In the genomic region with DNA sequence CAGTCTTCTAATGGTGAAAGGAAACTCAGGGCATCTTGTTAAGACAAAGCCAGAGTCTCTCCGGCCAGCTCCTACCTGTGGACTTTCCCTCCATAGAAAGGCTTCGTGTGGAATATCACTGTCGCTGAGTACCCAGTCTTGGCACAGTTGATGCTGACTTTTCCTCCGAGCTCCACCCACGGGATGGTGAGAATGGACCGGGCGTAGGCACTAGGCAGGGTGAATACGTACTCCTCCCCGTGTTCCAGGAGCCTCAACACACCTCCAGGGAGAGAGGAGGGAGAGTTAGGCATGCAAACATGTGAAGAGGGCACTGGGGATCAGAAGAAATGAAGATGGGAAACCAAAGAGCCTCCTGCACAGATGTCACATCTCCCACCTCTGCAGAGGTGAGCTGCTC, we compare ENCODE assay signal across 16 cellular contexts.
DNase-seq lines count a peak whose midpoint lies in the region; ATAC-seq and TF ChIP-seq lines count a peak whose summit lies in the region.
"Had no signal": no experiment of that assay in that cellular context is flagged by ENCODE, and none has a peak within 500 bp of the region (broad histone marks: within the 10 kb centered on the region; RNA-seq: fewer than 3 reads in every experiment).

No MANE protein-coding gene starts in this region.

- no TSS peak for BruUV-seq in MCF 10A (replicated peaks; lab: Mats Ljungman, UMichigan)

- H3K27ac ChIP-seq in breast epithelium = no peak overlapping the region
- H3K27ac ChIP-seq: 22Rv1; A549; BLaER1 treated with 17β-estradiol and CSF1 and Interleukin-3, amounts not matched to agents 10 nM and 100 nM; GM23248 had no signal

- H3K27me3 ChIP-seq in breast epithelium = no peaks in the 10 kb centered on the region
- H3K27me3 ChIP-seq: BLaER1 treated with 17β-estradiol and CSF1 and Interleukin-3, amounts not matched to agents 10 nM and 100 nM had no signal

- peak overlapping the region; percentile 70 for H3K27ac Mint-ChIP-seq in MCF 10A (ENCODE audit: low read depth, unreplicated experiment)
- H3K27ac Mint-ChIP-seq in dendritic cell treated with granulocyte-macrophage colony-stimulating factor and Interleukin-4, amounts not matched to agents 40 ng/mL and 50 ng/mL, for 4 days = peak overlapping the region; percentile 90
- H3K27ac Mint-ChIP-seq in nephron progenitor cell = peak overlapping the region; percentile 14
- H3K27ac Mint-ChIP-seq in activated CD4-positive, alpha-beta T cell treated with anti-CD3 and anti-CD28 coated beads, Interleukin-2, amount 10 ng/mL, durations not matched to agents 7 days and 5 days = no peak overlapping the region
- H3K27ac Mint-ChIP-seq: CD8-positive, alpha-beta T cell had no signal

- H3K4me3 Mint-ChIP-seq in MCF 10A (ENCODE audit: unreplicated experiment) (no peak overlapping the region), nephron progenitor cell (no peak overlapping the region)
- peak overlapping the region; percentile 51 for H3K4me3 Mint-ChIP-seq in dendritic cell treated with granulocyte-macrophage colony-stimulating factor and Interleukin-4, amounts not matched to agents 40 ng/mL and 50 ng/mL, for 4 days
- no peak overlapping the region for H3K4me3 Mint-ChIP-seq in activated CD4-positive, alpha-beta T cell treated with anti-CD3 and anti-CD28 coated beads, Interleukin-2, amount 10 ng/mL, durations not matched to agents 7 days and 5 days
- H3K4me3 Mint-ChIP-seq: CD8-positive, alpha-beta T cell had no signal

- peaks cover 17% of the 10 kb centered on the region for H3K4me1 Mint-ChIP-seq in MCF 10A (ENCODE audit: insufficient read depth, unreplicated experiment)
- H3K4me1 Mint-ChIP-seq in dendritic cell treated with granulocyte-macrophage colony-stimulating factor and Interleukin-4, amounts not matched to agents 40 ng/mL and 50 ng/mL, for 4 days (ENCODE audit: low read depth) = peaks cover 73% of the 10 kb centered on the region
- H3K4me1 Mint-ChIP-seq in nephron progenitor cell = peaks cover 8% of the 10 kb centered on the region
- no peaks in the 10 kb centered on the region for H3K4me1 Mint-ChIP-seq in activated CD4-positive, alpha-beta T cell treated with anti-CD3 and anti-CD28 coated beads, Interleukin-2, amount 10 ng/mL, durations not matched to agents 7 days and 5 days

- H3K27me3 Mint-ChIP-seq in MCF 10A (ENCODE audit: insufficient read depth, unreplicated experiment) (no peaks in the 10 kb centered on the region), nephron progenitor cell (ENCODE audit: low read depth, poor library complexity) (peaks cover 5% of the 10 kb centered on the region)
- H3K27me3 Mint-ChIP-seq in dendritic cell treated with granulocyte-macrophage colony-stimulating factor and Interleukin-4, amounts not matched to agents 40 ng/mL and 50 ng/mL, for 4 days = peaks cover 3% of the 10 kb centered on the region
- H3K27me3 Mint-ChIP-seq in activated CD4-positive, alpha-beta T cell treated with anti-CD3 and anti-CD28 coated beads, Interleukin-2, amount 10 ng/mL, durations not matched to agents 7 days and 5 days = no peaks in the 10 kb centered on the region

- peaks cover 60% of the 10 kb centered on the region for H3K36me3 Mint-ChIP-seq in MCF 10A (ENCODE audit: insufficient read depth, unreplicated experiment)
- H3K36me3 Mint-ChIP-seq in dendritic cell treated with granulocyte-macrophage colony-stimulating factor and Interleukin-4, amounts not matched to agents 40 ng/mL and 50 ng/mL, for 4 days (ENCODE audit: low read depth) = peaks cover 4% of the 10 kb centered on the region
- peaks cover 11% of the 10 kb centered on the region for H3K36me3 Mint-ChIP-seq in nephron progenitor cell (ENCODE audit: low read depth)
- no peaks in the 10 kb centered on the region for H3K36me3 Mint-ChIP-seq in activated CD4-positive, alpha-beta T cell treated with anti-CD3 and anti-CD28 coated beads, Interleukin-2, amount 10 ng/mL, durations not matched to agents 7 days and 5 days (ENCODE audit: low read depth)
- H3K36me3 Mint-ChIP-seq: CD8-positive, alpha-beta T cell had no signal

- CTCF ChIA-PET in MCF 10A (lab: Yijun Ruan, JAX) = no interaction called here
- CTCF ChIA-PET in activated CD4-positive, alpha-beta T cell treated with anti-CD3 and anti-CD28 coated beads, Interleukin-2, amount 10 ng/mL, durations not matched to agents 7 days and 5 days (lab: Charles Lee) = no interaction called here

- POLR2A ChIA-PET in MCF 10A (lab: Yijun Ruan, JAX) = no interaction called here
- POLR2A ChIA-PET in activated CD4-positive, alpha-beta T cell treated with anti-CD3 and anti-CD28 coated beads, Interleukin-2, amount 10 ng/mL, durations not matched to agents 7 days and 5 days (lab: Charles Lee) = no interaction called here

- no peak overlapping the region for H3K4me3 ChIP-seq in breast epithelium
- H3K4me3 ChIP-seq: A549; BLaER1 treated with 17β-estradiol and CSF1 and Interleukin-3, amounts not matched to agents 10 nM and 100 nM; GM23248; HAP-1 had no signal

- DNase-seq in MCF 10A (ENCODE audit: unreplicated experiment) (no peak), breast epithelium (ENCODE audit: low spot score in 2 of 2) (no peak), nephron progenitor cell (no peak), Right ventricle myocardium superior (no peak)
- no peak for DNase-seq in stimulated activated CD4-positive, alpha-beta T cell treated with anti-CD3 and anti-CD28 coated beads, Interleukin-2, amount 100 ng/mL, for 24 hours
- no peak for DNase-seq in activated CD4-positive, alpha-beta T cell treated with anti-CD3 and anti-CD28 coated beads, Interleukin-2, amount 10 ng/mL, durations not matched to agents 7 days and 5 days
- DNase-seq: Calu3; CD8-positive, alpha-beta T cell; DMS79 treated with DMSO at 0.1 percent for 48 hours; GF-D8; GM23248 had no signal

- no peaks in the 10 kb centered on the region for H3K4me1 ChIP-seq in breast epithelium
- H3K4me1 ChIP-seq: A549, HAP-1 had no signal

- intact Hi-C loops in MCF 10A (cut with micrococcal nuclease) (no loop called here), breast epithelium (cut with DNase I; ENCODE audit: low total_unique reads) (no loop called here), Right ventricle myocardium superior (cut with DNase I) (no loop called here)
- intact Hi-C loops in dendritic cell treated with granulocyte-macrophage colony-stimulating factor and Interleukin-4, amounts not matched to agents 40 ng/mL and 50 ng/mL, for 4 days (cut with micrococcal nuclease) = no loop called here

- TF ChIP-seq CTCF in MCF 10A (IDR thresholded peaks at IDR 0.05; ENCODE audit: unreplicated experiment) (no peak), breast epithelium (IDR thresholded peaks at IDR 0.05) (no peak), nephron progenitor cell (IDR thresholded peaks at IDR 0.05) (no peak)

- H3K36me3 ChIP-seq in breast epithelium = no peaks in the 10 kb centered on the region
- H3K36me3 ChIP-seq: BLaER1 treated with 17β-estradiol and CSF1 and Interleukin-3, amounts not matched to agents 10 nM and 100 nM; HAP-1 had no signal

- H3K9me3 ChIP-seq in breast epithelium = no peaks in the 10 kb centered on the region
- H3K9me3 ChIP-seq: A549; BLaER1 treated with 17β-estradiol and CSF1 and Interleukin-3, amounts not matched to agents 10 nM and 100 nM; HAP-1 had no signal

- no peak for TF ChIP-seq POLR2A in breast epithelium (IDR thresholded peaks at IDR 0.05)

- H3K9me3 Mint-ChIP-seq in MCF 10A (ENCODE audit: unreplicated experiment) (no peaks in the 10 kb centered on the region), nephron progenitor cell (peaks cover 5% of the 10 kb centered on the region)
- peaks cover 8% of the 10 kb centered on the region for H3K9me3 Mint-ChIP-seq in dendritic cell treated with granulocyte-macrophage colony-stimulating factor and Interleukin-4, amounts not matched to agents 40 ng/mL and 50 ng/mL, for 4 days
- peaks cover 4% of the 10 kb centered on the region for H3K9me3 Mint-ChIP-seq in activated CD4-positive, alpha-beta T cell treated with anti-CD3 and anti-CD28 coated beads, Interleukin-2, amount 10 ng/mL, durations not matched to agents 7 days and 5 days
- H3K9me3 Mint-ChIP-seq: CD8-positive, alpha-beta T cell had no signal

- no peak for ATAC-seq in Right ventricle myocardium superior (ENCODE audit: poor library complexity)
- ATAC-seq: A549; CD8-positive, alpha-beta T cell had no signal
